18 cellular contexts compared by ENCODE assay signal in the genomic region with DNA sequence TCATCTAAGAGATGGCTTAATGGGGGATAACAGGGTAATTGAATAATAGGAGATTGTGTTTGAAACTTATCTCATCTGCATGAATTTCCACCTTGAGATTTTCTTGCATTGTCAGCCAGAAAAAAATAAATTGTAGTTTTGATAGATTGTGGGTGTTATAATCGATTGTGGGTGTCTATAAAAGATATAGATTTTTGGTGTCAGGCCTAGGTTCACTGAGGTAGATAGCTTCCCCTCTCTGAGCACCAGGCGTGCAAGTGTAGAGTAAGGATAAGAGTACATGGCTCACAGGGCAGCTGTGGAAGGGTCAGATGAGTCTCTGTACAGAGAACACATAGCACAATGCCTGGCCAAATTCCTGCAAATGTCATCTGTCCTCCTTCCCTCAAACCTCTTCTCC.
DNase-seq lines count a peak whose midpoint lies in the region; ATAC-seq and TF ChIP-seq lines count a peak whose summit lies in the region.
"Had no signal": no experiment of that assay in that cellular context is flagged by ENCODE, and none has a peak within 500 bp of the region (broad histone marks: within the 10 kb centered on the region; RNA-seq: fewer than 3 reads in every experiment).

No MANE protein-coding gene starts in this region.

- H3K27ac Mint-ChIP-seq in CD14-positive monocyte (peak overlapping the region; percentile 98 to 100 (median 99)), memory B cell (peak overlapping the region; percentile 83)
- H3K27ac Mint-ChIP-seq in CD8-positive, alpha-beta memory T cell: peak overlapping the region; percentile 93 to 99 (median 98)
- peak overlapping the region; percentile 95 for H3K27ac Mint-ChIP-seq in activated T-helper 17 cell treated with anti-CD3 and anti-CD28 coated beads, Interleukin-2, amount 50 U/mL, for 72 hours
- H3K27ac Mint-ChIP-seq: HFFc6, nephron had no signal

- POLR2A ChIA-PET in CD8-positive, alpha-beta memory T cell (lab: Charles Lee): no interaction called here

- no peak for ATAC-seq in activated T-helper 17 cell treated with anti-CD3 and anti-CD28 coated beads, Interleukin-2, amount 50 U/mL, for 72 hours (replicated peaks)
- ATAC-seq in memory B cell (ENCODE audit: low read depth): no peak

- peak overlapping the region; percentile 74 for H3K27ac ChIP-seq in CD8-positive, alpha-beta memory T cell (ENCODE audit: low read depth, low read length)
- H3K27ac ChIP-seq in Peyer's patch: peak overlapping the region in 1 of 4 donors; percentile 80
- H3K27ac ChIP-seq: ascending aorta, SK-N-MC had no signal

- peaks cover 65% of the 10 kb centered on the region for H3K4me1 Mint-ChIP-seq in CD14-positive monocyte
- peaks cover 42 to 68% (median 50%) of the 10 kb centered on the region in 3 donors for H3K4me1 Mint-ChIP-seq in CD8-positive, alpha-beta memory T cell
- peaks cover 41% of the 10 kb centered on the region for H3K4me1 Mint-ChIP-seq in activated T-helper 17 cell treated with anti-CD3 and anti-CD28 coated beads, Interleukin-2, amount 50 U/mL, for 72 hours
- peaks cover 32% of the 10 kb centered on the region for H3K4me1 Mint-ChIP-seq in memory B cell

- H3K27me3 Mint-ChIP-seq in CD14-positive monocyte (ENCODE audit: low read depth in 3 of 3) (peaks cover 0 to 4% (median 1%) of the 10 kb centered on the region in 3 donors), memory B cell (no peaks in the 10 kb centered on the region)
- H3K27me3 Mint-ChIP-seq in CD8-positive, alpha-beta memory T cell: no peaks in the 10 kb centered on the region
- no peaks in the 10 kb centered on the region for H3K27me3 Mint-ChIP-seq in activated T-helper 17 cell treated with anti-CD3 and anti-CD28 coated beads, Interleukin-2, amount 50 U/mL, for 72 hours

- CTCF ChIA-PET in CD8-positive, alpha-beta memory T cell (lab: Charles Lee): interaction anchor here (1.2 to 9.9 kb wide), 4 partner anchors 18 to 363 kb away, joined by 4 to 117 read pairs (median 46); no protein-coding TSS in a partner anchor

- no peak overlapping the region for H3K4me3 ChIP-seq in CD8-positive, alpha-beta memory T cell (ENCODE audit: low read length)
- no peak overlapping the region for H3K4me3 ChIP-seq in Peyer's patch
- H3K4me3 ChIP-seq: ascending aorta, SK-N-MC, smooth muscle cell had no signal

- peaks cover 47% of the 10 kb centered on the region for H3K4me1 ChIP-seq in CD8-positive, alpha-beta memory T cell (ENCODE audit: insufficient read depth, low read length)
- peaks cover 2 to 19% (median 14%) of the 10 kb centered on the region in 4 donors for H3K4me1 ChIP-seq in Peyer's patch
- H3K4me1 ChIP-seq: ascending aorta, BE2C had no signal

- TF ChIP-seq POLR2A in Peyer's patch (IDR thresholded peaks at IDR 0.05): no peak

- no peaks in the 10 kb centered on the region for H3K36me3 ChIP-seq in CD8-positive, alpha-beta memory T cell (ENCODE audit: insufficient read depth, low read length)
- no peaks in the 10 kb centered on the region for H3K36me3 ChIP-seq in Peyer's patch
- H3K36me3 ChIP-seq: ascending aorta, BE2C had no signal

- DNase-seq in CD14-positive monocyte (ENCODE audit: low spot score): no peak
- no peak for DNase-seq in CD8-positive, alpha-beta memory T cell
- DNase-seq in memory B cell (ENCODE audit: low spot score in 2 of 2): no peak
- DNase-seq in Peyer's patch: no peak
- DNase-seq in NOMO-1 treated with dmso at 0.1 percent for 144 hours (lab: John Stamatoyannopoulos, UW; ENCODE audit: unreplicated experiment): no peak
- DNase-seq in iPS-NIHi11 (ENCODE audit: low spot score): no peak
- DNase-seq in HuH-7 (ENCODE audit: low spot score): no peak
- DNase-seq: BE2C, DMS53, HFFc6, NCI-H1417 treated with DMSO at 0.1 percent for 48 hours, NCI-H2171 treated with DMSO at 0.1 percent for 48 hours, NCI-H748 treated with DMSO at 0.1 percent for 48 hours had no signal

- intact Hi-C loops in CD14-positive monocyte (cut with micrococcal nuclease): loop anchor here in 1 of 2 donors (5.0 kb wide), 1 partner anchor 69 kb away; the partner anchor contains the start of gene CD58

- H3K4me3 Mint-ChIP-seq in CD14-positive monocyte: no peak overlapping the region
- H3K4me3 Mint-ChIP-seq in CD8-positive, alpha-beta memory T cell: peak overlapping the region in 2 of 7 donors; percentile 29 to 68
- peak overlapping the region; percentile 37 for H3K4me3 Mint-ChIP-seq in activated T-helper 17 cell treated with anti-CD3 and anti-CD28 coated beads, Interleukin-2, amount 50 U/mL, for 72 hours
- H3K4me3 Mint-ChIP-seq in memory B cell: no peak overlapping the region
- H3K4me3 Mint-ChIP-seq: HFFc6, nephron had no signal

- H3K36me3 Mint-ChIP-seq in CD14-positive monocyte (peaks cover 17 to 22% of the 10 kb centered on the region in 2 donors), memory B cell (no peaks in the 10 kb centered on the region)
- peaks cover 0 to 3% (median 0%) of the 10 kb centered on the region in 3 donors for H3K36me3 Mint-ChIP-seq in CD8-positive, alpha-beta memory T cell
- H3K36me3 Mint-ChIP-seq in activated T-helper 17 cell treated with anti-CD3 and anti-CD28 coated beads, Interleukin-2, amount 50 U/mL, for 72 hours (ENCODE audit: low read depth): no peaks in the 10 kb centered on the region

- TF ChIP-seq CTCF in CD14-positive monocyte (IDR thresholded peaks at IDR 0.05) (no peak), Peyer's patch (IDR thresholded peaks at IDR 0.05) (no peak)

- H3K9me3 ChIP-seq in CD8-positive, alpha-beta memory T cell (ENCODE audit: low read length): no peaks in the 10 kb centered on the region
- no peaks in the 10 kb centered on the region for H3K9me3 ChIP-seq in Peyer's patch
- H3K9me3 ChIP-seq: ascending aorta, BE2C had no signal

- H3K9me3 Mint-ChIP-seq in CD14-positive monocyte (no peaks in the 10 kb centered on the region), memory B cell (no peaks in the 10 kb centered on the region)
- H3K9me3 Mint-ChIP-seq in CD8-positive, alpha-beta memory T cell: no peaks in the 10 kb centered on the region
- H3K9me3 Mint-ChIP-seq in activated T-helper 17 cell treated with anti-CD3 and anti-CD28 coated beads, Interleukin-2, amount 50 U/mL, for 72 hours: no peaks in the 10 kb centered on the region
- H3K9me3 Mint-ChIP-seq: HFFc6, nephron had no signal

- no peaks in the 10 kb centered on the region for H3K27me3 ChIP-seq in CD8-positive, alpha-beta memory T cell (ENCODE audit: insufficient read depth, low read length, poor library complexity, severe bottlenecking)
- H3K27me3 ChIP-seq in Peyer's patch: no peaks in the 10 kb centered on the region
- H3K27me3 ChIP-seq: ascending aorta, BE2C had no signal
